ENCODE assay signal across 11 cellular contexts in genomic region chr1:201266774-201267173, GRCh38. TPM values are rescaled to one million over a fixed set of nuclear protein-coding genes. Genes with fewer than 3 reads are reported as not detected.
DNase-seq lines count a peak whose midpoint lies in the region; ATAC-seq and TF ChIP-seq lines count a peak whose summit lies in the region.
"Had no signal": no experiment of that assay in that cellular context is flagged by ENCODE, and none has a peak within 500 bp of the region (broad histone marks: within the 10 kb centered on the region; RNA-seq: fewer than 3 reads in every experiment).

No MANE protein-coding gene starts in this region.

- DNase-seq in NCI-H146 (lab: John Stamatoyannopoulos, UW), result peak; percentile 6
- DNase-seq in NCI-H146 treated with DMSO at 0.1 percent for 48 hours (lab: John Stamatoyannopoulos, UW; ENCODE audit: unreplicated experiment), result no peak
- DNase-seq in RPMI7951 (ENCODE audit: low read depth), result peak; percentile 81
- no peak for DNase-seq in smooth muscle cell (lab: John Stamatoyannopoulos, UW; ENCODE audit: unreplicated experiment)
- no peak for DNase-seq in BE2C
- DNase-seq: 8988T, NCI-H510A treated with DMSO at 0.1 percent for 48 hours had no signal

- H3K4me1 ChIP-seq in smooth muscle cell (ENCODE audit: low read depth), result peaks cover 14% of the 10 kb centered on the region
- H3K4me1 ChIP-seq in BE2C, result peaks cover 37% of the 10 kb centered on the region

- peak overlapping the region; percentile 68 for H3K9ac ChIP-seq in smooth muscle cell (ENCODE audit: low read depth)

- peak overlapping the region; percentile 90 for H3K27ac ChIP-seq in smooth muscle cell (ENCODE audit: low read depth)

- 19% methylated on average over 3 of the region's 3 CpGs for whole genome bisulfite sequencing in smooth muscle cell (ENCODE audit: low lambda C conversion rate)

- no peaks in the 10 kb centered on the region for H4K20me1 ChIP-seq in smooth muscle cell (ENCODE audit: low read depth)

- no peaks in the 10 kb centered on the region for H3K79me2 ChIP-seq in smooth muscle cell (ENCODE audit: low read depth)

- ATAC-seq in esophagus mucosa (peak; percentile 91), HG02588 (IDR thresholded peaks at IDR 0.05; ENCODE audit: unreplicated experiment) (no peak), HG03108 (IDR thresholded peaks at IDR 0.05; ENCODE audit: unreplicated experiment) (no peak)

- H3K27me3 ChIP-seq in smooth muscle cell (ENCODE audit: low read depth) (no peaks in the 10 kb centered on the region), BE2C (no peaks in the 10 kb centered on the region)

- H3K4me2 ChIP-seq in smooth muscle cell, result peak overlapping the region; percentile 63

- H3K9me3 ChIP-seq in smooth muscle cell (replicated peaks; ENCODE audit: low read depth), result no peaks in the 10 kb centered on the region
- H3K9me3 ChIP-seq in BE2C, result no peaks in the 10 kb centered on the region; the same call in 1 of the 2 replicates

- no peak overlapping the region for H2AFZ ChIP-seq in smooth muscle cell (ENCODE audit: low read depth)

- H3F3A ChIP-seq in smooth muscle cell (ENCODE audit: low read depth), result peaks cover 23% of the 10 kb centered on the region

- TF ChIP-seq CTCF in smooth muscle cell (IDR thresholded peaks at IDR 0.05; ENCODE audit: borderline replicate concordance, insufficient read depth, poor library complexity, severe bottlenecking), result no peak
- no peak for TF ChIP-seq CTCF in BE2C (IDR thresholded peaks at IDR 0.05; ENCODE audit: low read depth, low read length)

- H3K4me3 ChIP-seq in smooth muscle cell, result no peak overlapping the region
- H3K4me3 ChIP-seq in BE2C (ENCODE audit: low read depth, low read length), result no peak overlapping the region

- no peaks in the 10 kb centered on the region for H3K36me3 ChIP-seq in smooth muscle cell (ENCODE audit: low read depth)
- no peaks in the 10 kb centered on the region for H3K36me3 ChIP-seq in BE2C

RNA-seq across cellular contexts. Expression of gene PKP1, which starts 16.5 kb away (rescaled TPM):
- under 0.01 TPM in 1 of 2 replicates, not detected in the other for total RNA-seq in RPMI7951 (2014; rRNA removed; shearing (Covaris generic))
- total RNA-seq in esophagus mucosa, result 608 TPM
- 43.6 and 52.5 TPM in 2 replicates for total RNA-seq in smooth muscle cell
- 26.9 and 30.3 TPM in 2 replicates for polyA plus RNA-seq in smooth muscle cell
- polyA plus RNA-seq in BE2C (2012; ENCODE audit: insufficient read depth, insufficient read length, low read depth), result 0.93 TPM
- total RNA-seq: mononuclear cell had no signal

Comparison
In these comparisons a context has a peak if more than half of its experiments do, and no peak if none do; other contexts are left out.
1. DNase-seq: peak in NCI-H146 (single experiment) and RPMI7951 (single experiment); none in NCI-H146 treated with DMSO at 0.1 percent for 48 hours (single experiment), smooth muscle cell (single experiment) and BE2C (single experiment).
2. RNA of gene PKP1, which starts 16.5 kb away (total RNA-seq): 608 TPM in esophagus mucosa (single experiment) and 43.6 to 52.5 TPM in smooth muscle cell; under 0.01 TPM in RPMI7951; every median in the first group is over 10 times any median in the second.